Comparison of ENCODE assay signal across 24 cellular contexts in the genomic region with DNA sequence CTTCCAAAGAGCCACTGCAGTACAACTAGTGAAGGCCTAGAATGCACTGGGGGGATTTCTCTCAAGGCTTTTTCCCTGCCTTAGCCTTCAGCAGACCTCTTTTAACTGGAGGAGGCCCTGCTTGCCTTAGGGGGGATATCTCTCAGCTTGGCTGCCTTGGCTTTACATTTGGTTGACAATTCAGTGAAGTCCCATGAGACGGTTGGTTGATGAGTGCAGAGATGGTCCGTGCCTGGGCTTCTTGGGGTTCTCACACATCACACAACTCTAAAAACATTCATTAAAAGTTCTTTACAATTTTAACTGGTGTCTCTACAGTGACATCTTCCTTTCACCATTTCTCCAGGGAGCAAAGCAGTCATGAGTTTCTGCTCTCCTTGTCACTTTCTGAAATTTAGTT.
"Had no signal": no experiment of that assay in that cellular context is flagged by ENCODE, and none has a peak within 500 bp of the region (broad histone marks: within the 10 kb centered on the region; RNA-seq: fewer than 3 reads in every experiment).

No MANE protein-coding gene starts in this region.

- H3K36me3 ChIP-seq: left ventricle myocardium inferior, neutrophil, sigmoid colon, spleen, thoracic aorta, upper lobe of left lung had no signal

- H3K27me3 ChIP-seq: body of pancreas, neutrophil, sigmoid colon, spleen, upper lobe of left lung had no signal

- H3K4me3 ChIP-seq: body of pancreas, left ventricle myocardium inferior, mucosa of descending colon, sigmoid colon, spleen, thoracic aorta, upper lobe of left lung had no signal

- H3K27me3 Mint-ChIP-seq: activated CD4-positive, alpha-beta T cell treated with anti-CD3 and anti-CD28 coated beads, Interleukin-2, amount 10 ng/mL, durations not matched to agents 24 days and 14 days; activated CD8-positive, alpha-beta T cell treated with anti-CD3 and anti-CD28 coated beads for 36 hours; activated naive CD8-positive, alpha-beta T cell treated with anti-CD3 and anti-CD28 coated beads for 36 hours; activated T-helper 17 cell treated with anti-CD3 and anti-CD28 coated beads, Interleukin-2, amount 50 U/mL, for 72 hours; naive B cell; stimulated activated memory B cell treated with anti-CD40 and anti-IgM and Interleukin-4, amounts not matched to agents 10 μg/mL and 1 μg/mL and 100 μg/mL, for 72 hours had no signal

- H3K27ac Mint-ChIP-seq: activated CD4-positive, alpha-beta T cell treated with anti-CD3 and anti-CD28 coated beads, Interleukin-2, amount 10 ng/mL, durations not matched to agents 24 days and 14 days; activated CD8-positive, alpha-beta T cell treated with anti-CD3 and anti-CD28 coated beads for 36 hours; activated naive CD8-positive, alpha-beta T cell treated with anti-CD3 and anti-CD28 coated beads for 36 hours; activated T-helper 17 cell treated with anti-CD3 and anti-CD28 coated beads, Interleukin-2, amount 50 U/mL, for 72 hours; endodermal cell; immature natural killer cell; stimulated activated memory B cell treated with anti-CD40 and anti-IgM and Interleukin-4, amounts not matched to agents 10 μg/mL and 1 μg/mL and 100 μg/mL, for 72 hours had no signal

- H3K9me3 Mint-ChIP-seq: activated CD4-positive, alpha-beta T cell treated with anti-CD3 and anti-CD28 coated beads, Interleukin-2, amount 10 ng/mL, durations not matched to agents 24 days and 14 days; activated CD8-positive, alpha-beta T cell treated with anti-CD3 and anti-CD28 coated beads for 36 hours; activated naive CD8-positive, alpha-beta T cell treated with anti-CD3 and anti-CD28 coated beads for 36 hours; activated T-helper 17 cell treated with anti-CD3 and anti-CD28 coated beads, Interleukin-2, amount 50 U/mL, for 72 hours; endodermal cell; immature natural killer cell; naive B cell; stimulated activated memory B cell treated with anti-CD40 and anti-IgM and Interleukin-4, amounts not matched to agents 10 μg/mL and 1 μg/mL and 100 μg/mL, for 72 hours had no signal

- H3K4me1 ChIP-seq: body of pancreas, sigmoid colon, spleen had no signal

- H3K4me1 Mint-ChIP-seq: activated CD4-positive, alpha-beta T cell treated with anti-CD3 and anti-CD28 coated beads, Interleukin-2, amount 10 ng/mL, durations not matched to agents 24 days and 14 days; activated T-helper 17 cell treated with anti-CD3 and anti-CD28 coated beads, Interleukin-2, amount 50 U/mL, for 72 hours; immature natural killer cell; naive B cell; stimulated activated memory B cell treated with anti-CD40 and anti-IgM and Interleukin-4, amounts not matched to agents 10 μg/mL and 1 μg/mL and 100 μg/mL, for 72 hours had no signal

- DNase-seq: activated CD4-positive, alpha-beta T cell treated with anti-CD3 and anti-CD28 coated beads, Interleukin-2, amount 10 ng/mL, durations not matched to agents 24 days and 14 days; activated CD8-positive, alpha-beta T cell treated with anti-CD3 and anti-CD28 coated beads for 36 hours; activated naive CD4-positive, alpha-beta T cell; activated naive CD8-positive, alpha-beta T cell treated with anti-CD3 and anti-CD28 coated beads for 36 hours; activated T-cell treated with anti-CD3 and anti-CD28 coated beads, Interleukin-2, amount 50 U/mL, for 1 hour; body of pancreas; caudate nucleus; endodermal cell; head of caudate nucleus; immature natural killer cell; kidney glomerular epithelial cell; left ventricle myocardium inferior; mucosa of descending colon; naive B cell; sigmoid colon; spleen; stimulated activated CD4-positive, alpha-beta T cell treated with anti-CD3 and anti-CD28 coated beads, Interleukin-4, amount 100 ng/mL, for 4 hours; T1000; upper lobe of left lung had no signal

- H3K27ac ChIP-seq: body of pancreas, epithelial cell of prostate, left ventricle myocardium inferior, neutrophil, sigmoid colon, spleen, thoracic aorta, upper lobe of left lung had no signal

- ATAC-seq: activated CD8-positive, alpha-beta T cell treated with anti-CD3 and anti-CD28 coated beads for 36 hours; activated T-helper 17 cell treated with anti-CD3 and anti-CD28 coated beads, Interleukin-2, amount 50 U/mL, for 72 hours; body of pancreas; mucosa of descending colon; stimulated activated memory B cell treated with anti-CD40 and anti-IgM and Interleukin-4, amounts not matched to agents 10 μg/mL and 1 μg/mL and 100 μg/mL, for 72 hours had no signal

- H3K9me3 ChIP-seq: body of pancreas, left ventricle myocardium inferior, mucosa of descending colon, neutrophil, sigmoid colon, spleen, thoracic aorta, upper lobe of left lung had no signal

- H3K36me3 Mint-ChIP-seq: stimulated activated memory B cell treated with anti-CD40 and anti-IgM and Interleukin-4, amounts not matched to agents 10 μg/mL and 1 μg/mL and 100 μg/mL, for 72 hours had no signal

- H3K4me3 Mint-ChIP-seq: activated CD4-positive, alpha-beta T cell treated with anti-CD3 and anti-CD28 coated beads, Interleukin-2, amount 10 ng/mL, durations not matched to agents 24 days and 14 days; activated CD8-positive, alpha-beta T cell treated with anti-CD3 and anti-CD28 coated beads for 36 hours; activated naive CD8-positive, alpha-beta T cell treated with anti-CD3 and anti-CD28 coated beads for 36 hours; activated T-helper 17 cell treated with anti-CD3 and anti-CD28 coated beads, Interleukin-2, amount 50 U/mL, for 72 hours; endodermal cell; immature natural killer cell; naive B cell; stimulated activated memory B cell treated with anti-CD40 and anti-IgM and Interleukin-4, amounts not matched to agents 10 μg/mL and 1 μg/mL and 100 μg/mL, for 72 hours had no signal
